In genomic region chr12:108101605-108102175, GRCh38 we compare ENCODE assay signal across 3 cellular contexts.
TF ChIP-seq lines count a peak whose summit lies in the region.

No MANE protein-coding gene starts in this region.

TF ChIP-seq in SK-N-SH, 30 proteins besides CTCF, POLR2A, EP300 and RAD21:
- TF ChIP-seq RCOR1 (IDR thresholded peaks at IDR 0.05; ENCODE audit: low read length) (peak; percentile 65; the same call in 1 of the 2 replicates), POLR2AphosphoS5 (IDR thresholded peaks at IDR 0.05; ENCODE audit: low read depth, low read length) (no peak), CHD2 (IDR thresholded peaks at IDR 0.05; ENCODE audit: low read length, partially characterized antibody) (peak; percentile 5)

TF ChIP-seq in SK-N-SH treated with all-trans-retinoic acid at 6 μM for 48 hours, 23 proteins besides CTCF, POLR2A, EP300 and RAD21:
- TF ChIP-seq ZNF8 (CRISPR knock-in tag; IDR thresholded peaks at IDR 0.05) (no peak), GLIS3 (CRISPR knock-in tag; IDR thresholded peaks at IDR 0.05) (no peak), CSRNP3 (CRISPR knock-in tag; IDR thresholded peaks at IDR 0.05) (no peak), SNAI2 (CRISPR knock-in tag; IDR thresholded peaks at IDR 0.05) (no peak), CREB5 (CRISPR knock-in tag; IDR thresholded peaks at IDR 0.05; ENCODE audit: low read depth) (no peak), OSR1 (CRISPR knock-in tag; IDR thresholded peaks at IDR 0.05) (no peak), ESRRG (CRISPR knock-in tag; IDR thresholded peaks at IDR 0.05) (no peak), ISL1 (CRISPR knock-in tag; IDR thresholded peaks at IDR 0.05) (no peak), ZC3H10 (CRISPR knock-in tag; IDR thresholded peaks at IDR 0.05) (no peak), ZNF565 (CRISPR knock-in tag; conservative IDR thresholded peaks at IDR 0.05; ENCODE audit: low read depth) (no peak), TSHZ2 (CRISPR knock-in tag; IDR thresholded peaks at IDR 0.05) (no peak), TCF4 (CRISPR knock-in tag; IDR thresholded peaks at IDR 0.05; ENCODE audit: borderline replicate concordance) (no peak), RARB (CRISPR knock-in tag; IDR thresholded peaks at IDR 0.05) (no peak), ZFP30 (CRISPR knock-in tag; IDR thresholded peaks at IDR 0.05) (no peak), ZNF70 (CRISPR knock-in tag; IDR thresholded peaks at IDR 0.05) (no peak), ZFP3 (CRISPR knock-in tag; IDR thresholded peaks at IDR 0.05) (no peak), CSDC2 (CRISPR knock-in tag; IDR thresholded peaks at IDR 0.05) (no peak), PPARA (CRISPR knock-in tag; IDR thresholded peaks at IDR 0.05; ENCODE audit: borderline replicate concordance) (no peak), ARNTL (CRISPR knock-in tag; IDR thresholded peaks at IDR 0.05; ENCODE audit: borderline replicate concordance, low read depth) (no peak), BACH2 (CRISPR knock-in tag; IDR thresholded peaks at IDR 0.05; ENCODE audit: borderline replicate concordance) (no peak)
TF ChIP-seq in SK-N-SH treated with all-trans-retinoic acid at 6 μM for 48 hours: peak in this region for 0.

TF ChIP-seq in H1, 55 proteins besides CTCF, POLR2A, EP300 and RAD21:
- TF ChIP-seq POLR2AphosphoS5 (IDR thresholded peaks at IDR 0.05; ENCODE audit: low read depth, low read length) (no peak), GTF2F1 (IDR thresholded peaks at IDR 0.05; ENCODE audit: borderline replicate concordance, low read depth, low read length) (no peak), BRCA1 (IDR thresholded peaks at IDR 0.05; ENCODE audit: low read depth, low read length) (no peak), CEBPB (IDR thresholded peaks at IDR 0.05; ENCODE audit: low read depth, low read length) (no peak), KDM1A (IDR thresholded peaks at IDR 0.05; ENCODE audit: borderline replicate concordance, low read length) (peak; percentile 65; the same call in 1 of the 2 replicates)
